ENCODE assay signal across 9 cellular contexts in genomic region chr9:109894921-109895758, GRCh38.
A peak's percentile ranks its signal among the peaks of the same experiment; 100 is the strongest.
DNase-seq lines count a peak whose midpoint lies in the region; ATAC-seq and TF ChIP-seq lines count a peak whose summit lies in the region.
"Had no signal": no experiment of that assay in that cellular context is flagged by ENCODE, and none has a peak within 500 bp of the region (broad histone marks: within the 10 kb centered on the region; RNA-seq: fewer than 3 reads in every experiment).

No MANE protein-coding gene starts in this region.

- H3K4me3 ChIP-seq in GM12865 (ENCODE audit: low read depth, low read length) (peak overlapping the region; percentile 47), testis (no peak overlapping the region)
- H3K4me3 ChIP-seq: right lobe of liver had no signal

- no peaks in the 10 kb centered on the region for H3K27me3 ChIP-seq in testis
- H3K27me3 ChIP-seq: right lobe of liver had no signal

- no peak for TF ChIP-seq POLR2A in testis (IDR thresholded peaks at IDR 0.05)

- intact Hi-C loops in testis (cut with DNase I; ENCODE audit: low total_unique reads): no loop called here

- DNase-seq in GM12865 (ENCODE audit: low read depth) (peak; percentile 74), M059J (ENCODE audit: low read depth) (peak; percentile 90), globus pallidus (ENCODE audit: low spot score) (peak; percentile 72), mesenteric fat pad (ENCODE audit: low spot score) (no peak), testis (no peak), D341Med (ENCODE audit: low spot score) (no peak), RPMI8226 (no peak)
- DNase-seq: right lobe of liver had no signal

- no peaks in the 10 kb centered on the region for H3K36me3 ChIP-seq in testis (ENCODE audit: low read depth, missing control alignments)

- no peaks in the 10 kb centered on the region for H3K9me3 ChIP-seq in testis
- H3K9me3 ChIP-seq: right lobe of liver had no signal

- WGBS in testis, 2 donors: 80 to 82% methylated on average over 6 of the region's 6 CpGs

- TF ChIP-seq CTCF in GM12865 (IDR thresholded peaks at IDR 0.05; ENCODE audit: insufficient read depth, low read depth, low read length, missing control alignments): no peak
- no peak for TF ChIP-seq CTCF in testis (IDR thresholded peaks at IDR 0.05)

- ATAC-seq in GM21515 (IDR thresholded peaks at IDR 0.05; ENCODE audit: unreplicated experiment): peak; percentile 65

- no peaks in the 10 kb centered on the region for H3K4me1 ChIP-seq in testis
- H3K4me1 ChIP-seq: right lobe of liver had no signal

- H3K27ac ChIP-seq in testis: no peak overlapping the region
- H3K27ac ChIP-seq: right lobe of liver had no signal

Comparison
In these comparisons a context has a peak if more than half of its experiments do, and no peak if none do; other contexts are left out.
1. DNase-seq: peak in GM12865 (single experiment), M059J (single experiment) and globus pallidus (single experiment); none in mesenteric fat pad (single experiment), testis (single experiment), D341Med (single experiment) and RPMI8226 (single experiment).